In genomic region chr9:115733318-115733717, GRCh38 we compare ENCODE assay signal across 21 cellular contexts.
DNase-seq lines count a peak whose midpoint lies in the region; TF ChIP-seq lines count a peak whose summit lies in the region.
"Had no signal": no experiment of that assay in that cellular context is flagged by ENCODE, and none has a peak within 500 bp of the region (broad histone marks: within the 10 kb centered on the region; RNA-seq: fewer than 3 reads in every experiment).

No MANE protein-coding gene starts in this region.

- no peaks in the 10 kb centered on the region for H3K27me3 Mint-ChIP-seq in nephron (ENCODE audit: low read depth)
- no peaks in the 10 kb centered on the region for H3K27me3 Mint-ChIP-seq in activated CD4-positive, alpha-beta memory T cell treated with anti-CD3 and anti-CD28 coated beads, Interleukin-2, amount 10 ng/mL, durations not matched to agents 7 days and 5 days
- H3K27me3 Mint-ChIP-seq: activated naive CD8-positive, alpha-beta T cell; CD4-positive, alpha-beta memory T cell; central memory CD8-positive, alpha-beta T cell; progenitor cell of endocrine pancreas had no signal

- peaks cover 10% of the 10 kb centered on the region for H3K4me1 Mint-ChIP-seq in nephron
- H3K4me1 Mint-ChIP-seq in activated CD4-positive, alpha-beta memory T cell treated with anti-CD3 and anti-CD28 coated beads, Interleukin-2, amount 10 ng/mL, durations not matched to agents 7 days and 5 days: no peaks in the 10 kb centered on the region
- H3K4me1 Mint-ChIP-seq: CD4-positive, alpha-beta memory T cell; central memory CD8-positive, alpha-beta T cell had no signal

- no TSS peak for BruUV-seq in A673 (replicated peaks; lab: Mats Ljungman, UMichigan)

- H3K4me1 ChIP-seq in A673 (ENCODE audit: insufficient read depth, low read length, poor library complexity, severe bottlenecking): peaks cover 18% of the 10 kb centered on the region
- no peaks in the 10 kb centered on the region for H3K4me1 ChIP-seq in adrenal gland (replicated peaks in 1 of 2)
- H3K4me1 ChIP-seq: sigmoid colon, thyroid gland had no signal

- H3K36me3 ChIP-seq in A673 (ENCODE audit: insufficient read depth, low read length, poor library complexity, severe bottlenecking): no peaks in the 10 kb centered on the region
- H3K36me3 ChIP-seq in brain microvascular endothelial cell (replicated peaks): no peaks in the 10 kb centered on the region
- H3K36me3 ChIP-seq in adrenal gland (replicated peaks in 1 of 2): no peaks in the 10 kb centered on the region
- H3K36me3 ChIP-seq: sigmoid colon, thyroid gland had no signal

- POLR2A ChIA-PET in A673 (lab: Charles Lee; ENCODE audit: low non-redundant PET): no interaction called here
- POLR2A ChIA-PET in activated CD4-positive, alpha-beta memory T cell treated with anti-CD3 and anti-CD28 coated beads, Interleukin-2, amount 10 ng/mL, durations not matched to agents 7 days and 5 days (lab: Charles Lee): no interaction called here

- no peak overlapping the region for H3K4me3 ChIP-seq in A673 (ENCODE audit: low read depth, low read length, poor library complexity, severe bottlenecking)
- H3K4me3 ChIP-seq in brain microvascular endothelial cell (ENCODE audit: low read depth, low read length): no peak overlapping the region
- no peak overlapping the region for H3K4me3 ChIP-seq in adrenal gland
- H3K4me3 ChIP-seq: sigmoid colon, thyroid gland had no signal

- H3K9me3 ChIP-seq in A673 (ENCODE audit: low read depth, low read length, poor library complexity, severe bottlenecking): peaks cover 5% of the 10 kb centered on the region
- H3K9me3 ChIP-seq in adrenal gland (replicated peaks in 1 of 3): peaks cover 0 to 4% (median 0%) of the 10 kb centered on the region in 3 donors
- H3K9me3 ChIP-seq: thyroid gland had no signal

- TF ChIP-seq CTCF in A673 (conservative IDR thresholded peaks at IDR 0.05; ENCODE audit: low read depth, low read length) (no peak), brain microvascular endothelial cell (IDR thresholded peaks at IDR 0.05; ENCODE audit: low read depth, low read length, missing control alignments) (no peak), nephron (IDR thresholded peaks at IDR 0.05; ENCODE audit: unreplicated experiment in 3 of 3) (no peak), adrenal gland (IDR thresholded peaks at IDR 0.05) (no peak)

- 17 to 38% (median 28%) methylated on average over 3 of the region's 3 CpGs for WGBS in adrenal gland, 4 donors

- TF ChIP-seq POLR2A in adrenal gland (IDR thresholded peaks at IDR 0.05): no peak

- H3K36me3 Mint-ChIP-seq in nephron (ENCODE audit: low read depth): no peaks in the 10 kb centered on the region
- H3K36me3 Mint-ChIP-seq in activated CD4-positive, alpha-beta memory T cell treated with anti-CD3 and anti-CD28 coated beads, Interleukin-2, amount 10 ng/mL, durations not matched to agents 7 days and 5 days (ENCODE audit: low read depth): no peaks in the 10 kb centered on the region
- H3K36me3 Mint-ChIP-seq: activated naive CD8-positive, alpha-beta T cell; CD4-positive, alpha-beta memory T cell had no signal

- intact Hi-C loops in A673 (cut with micrococcal nuclease; ENCODE audit: unreplicated experiment): no loop called here
- intact Hi-C loops in adrenal gland (cut with DNase I): no loop called here

- CTCF ChIA-PET in A673 (lab: Charles Lee): no interaction called here
- CTCF ChIA-PET in activated CD4-positive, alpha-beta memory T cell treated with anti-CD3 and anti-CD28 coated beads, Interleukin-2, amount 10 ng/mL, durations not matched to agents 7 days and 5 days (lab: Charles Lee): no interaction called here

- no peak overlapping the region for H3K27ac ChIP-seq in A673 (ENCODE audit: low read depth, low read length, poor library complexity, severe bottlenecking)
- peak overlapping the region; percentile 20 for H3K27ac ChIP-seq in brain microvascular endothelial cell
- no peak overlapping the region for H3K27ac ChIP-seq in adrenal gland
- H3K27ac ChIP-seq: sigmoid colon, thyroid gland had no signal

- H3K4me3 Mint-ChIP-seq in nephron: peak overlapping the region in 1 of 3 experiments; percentile 3
- no peak overlapping the region for H3K4me3 Mint-ChIP-seq in activated CD4-positive, alpha-beta memory T cell treated with anti-CD3 and anti-CD28 coated beads, Interleukin-2, amount 10 ng/mL, durations not matched to agents 7 days and 5 days
- H3K4me3 Mint-ChIP-seq: activated CD8-positive, alpha-beta T cell treated with anti-CD3 and anti-CD28 coated beads, Interleukin-2, amount 10 ng/mL, durations not matched to agents 7 days and 5 days; activated naive CD8-positive, alpha-beta T cell; CD4-positive, alpha-beta memory T cell; central memory CD8-positive, alpha-beta T cell had no signal

- DNase-seq in A673 (ENCODE audit: low spot score) (peak; percentile 26), LHCN-M2 (ENCODE audit: low read depth) (peak; percentile 23), brain microvascular endothelial cell (peak; percentile 18), putamen (ENCODE audit: low spot score) (no peak), T-helper 9 cell (no peak), adrenal gland (no peak)
- DNase-seq in activated CD4-positive, alpha-beta memory T cell treated with anti-CD3 and anti-CD28 coated beads, Interleukin-2, amount 10 ng/mL, durations not matched to agents 7 days and 5 days: no peak
- DNase-seq: activated CD4-positive, alpha-beta T cell treated with anti-CD3 and anti-CD28 coated beads for 1 hour; activated CD8-positive, alpha-beta T cell treated with anti-CD3 and anti-CD28 coated beads, Interleukin-2, amount 10 ng/mL, durations not matched to agents 7 days and 5 days; CD4-positive, alpha-beta memory T cell; GDM1; NCI-H1092; NCI-H1930; NCI-H526; sigmoid colon; stimulated activated naive CD8-positive, alpha-beta T cell treated with anti-CD3 and anti-CD28 coated beads, Interleukin-15, Interleukin-2, amounts not matched to agents 100 U/mL and 50 U/mL, for 24 hours; thyroid gland had no signal

- peaks cover 8% of the 10 kb centered on the region for H3K9me3 Mint-ChIP-seq in nephron
- no peaks in the 10 kb centered on the region for H3K9me3 Mint-ChIP-seq in activated CD4-positive, alpha-beta memory T cell treated with anti-CD3 and anti-CD28 coated beads, Interleukin-2, amount 10 ng/mL, durations not matched to agents 7 days and 5 days

- peak overlapping the region; percentile 44 to 85 (median 63) for H3K27ac Mint-ChIP-seq in nephron
- H3K27ac Mint-ChIP-seq in activated CD4-positive, alpha-beta memory T cell treated with anti-CD3 and anti-CD28 coated beads, Interleukin-2, amount 10 ng/mL, durations not matched to agents 7 days and 5 days: no peak overlapping the region
- H3K27ac Mint-ChIP-seq: activated CD8-positive, alpha-beta T cell treated with anti-CD3 and anti-CD28 coated beads, Interleukin-2, amount 10 ng/mL, durations not matched to agents 7 days and 5 days; activated naive CD8-positive, alpha-beta T cell; progenitor cell of endocrine pancreas had no signal

- no peaks in the 10 kb centered on the region for H3K27me3 ChIP-seq in A673 (replicated peaks; ENCODE audit: insufficient read depth, low read depth, low read length, poor library complexity)
- H3K27me3 ChIP-seq in brain microvascular endothelial cell (replicated peaks): no peaks in the 10 kb centered on the region
- H3K27me3 ChIP-seq in adrenal gland: no peaks in the 10 kb centered on the region
- H3K27me3 ChIP-seq: sigmoid colon, thyroid gland had no signal

- in situ Hi-C loops in brain microvascular endothelial cell (cut with HindIII; ENCODE audit: low pct_ligation_motif_present, low sequenced_read_pairs): no loop called here

Comparison
In these comparisons a context has a peak if more than half of its experiments do, and no peak if none do; other contexts are left out.
1. DNase-seq: peak in A673 (single experiment), LHCN-M2 (single experiment) and brain microvascular endothelial cell (single experiment); none in putamen (single experiment), T-helper 9 cell (single experiment), activated CD4-positive, alpha-beta memory T cell treated with anti-CD3 and anti-CD28 coated beads, Interleukin-2, amount 10 ng/mL, durations not matched to agents 7 days and 5 days (single experiment) and adrenal gland (0 of 7).